In genomic region chr7:152602962-152603361, GRCh38 we compare ENCODE assay signal across 10 cellular contexts.
"Had no signal": no experiment of that assay in that cellular context is flagged by ENCODE, and none has a peak within 500 bp of the region (broad histone marks: within the 10 kb centered on the region; RNA-seq: fewer than 3 reads in every experiment).

No MANE protein-coding gene starts in this region.

- H3K4me3 ChIP-seq: left lung had no signal

- H3K4me1 ChIP-seq: left lung had no signal

- H3K9me3 ChIP-seq: left lung had no signal

- H3K36me3 ChIP-seq: left lung had no signal

- H3K27ac ChIP-seq: left lung had no signal

- DNase-seq: activated B cell treated with CpG ODN at 0.5 μM for 24 hours; activated CD4-positive, alpha-beta T cell treated with anti-CD3 and anti-CD28 coated beads, Interleukin-2, amount 50 U/mL, for 1 hour; activated effector memory CD4-positive, alpha-beta T cell treated with Interleukin-2 at 50 U/mL for 16 hours; activated T-cell treated with anti-CD3 and anti-CD28 coated beads, Interleukin-2, amount 50 U/mL, for 1 hour; foreskin melanocyte; islet precursor cell; left lung had no signal

- ATAC-seq: activated naive CD4-positive, alpha-beta T cell treated with anti-CD3 and anti-CD28 coated beads, Interleukin-2, amount 50 U/mL, for 72 hours; esophagus mucosa; left lung; natural killer cell treated with Interleukin-12 subunit alpha and Interleukin-12 subunit beta and Interleukin-15 and Interleukin-18, amount 100 ng/mL, for 72 hours had no signal

- H3K27me3 ChIP-seq: left lung had no signal
